ENCODE assay signal across 14 cellular contexts in the genomic region with DNA sequence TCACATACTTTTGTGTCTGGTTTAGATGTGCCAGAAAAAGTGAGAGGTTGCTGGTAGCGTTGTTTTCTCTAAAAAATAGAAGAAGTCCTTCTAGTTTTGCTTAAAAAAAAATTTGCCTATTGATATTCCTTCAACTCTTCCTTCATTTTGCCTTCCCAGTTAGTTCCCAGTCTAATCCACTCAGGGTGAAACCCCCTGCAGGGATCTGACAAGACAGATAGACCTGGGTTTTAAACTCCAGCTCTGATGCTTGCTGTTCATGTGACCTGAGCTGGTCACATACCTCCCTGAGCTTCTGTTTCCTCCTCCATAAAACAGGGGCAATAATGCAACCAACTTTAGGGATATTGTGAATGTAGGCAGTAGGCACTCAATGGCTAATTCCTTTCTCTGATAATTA. TPM values are rescaled to one million over a fixed set of nuclear protein-coding genes. Genes with fewer than 3 reads are reported as not detected.
A peak's percentile ranks its signal among the peaks of the same experiment; 100 is the strongest.
DNase-seq lines count a peak whose midpoint lies in the region; ATAC-seq and TF ChIP-seq lines count a peak whose summit lies in the region.
"Had no signal": no experiment of that assay in that cellular context is flagged by ENCODE, and none has a peak within 500 bp of the region (broad histone marks: within the 10 kb centered on the region; RNA-seq: fewer than 3 reads in every experiment).

No MANE protein-coding gene starts in this region.

- H3K27me3 ChIP-seq in CD4-positive, CD25-positive, alpha-beta regulatory T cell (ENCODE audit: control insufficient read depth, insufficient read depth, low read length), result no peaks in the 10 kb centered on the region

- POLR2A ChIA-PET in HEK293T (lab: Yijun Ruan, JAX), result interaction anchor here (0.7 to 2.2 kb wide), 2 partner anchors 18 to 167 kb away, joined by 4 to 6 read pairs; a partner anchor contains a TSS

- no peak overlapping the region for H3K4me3 ChIP-seq in CD4-positive, CD25-positive, alpha-beta regulatory T cell (ENCODE audit: low read depth, low read length)

- H3K36me3 ChIP-seq in CD4-positive, CD25-positive, alpha-beta regulatory T cell (ENCODE audit: control insufficient read depth, insufficient read depth, low read length), result no peaks in the 10 kb centered on the region

- peaks cover 10% of the 10 kb centered on the region for H3K4me1 ChIP-seq in CD4-positive, CD25-positive, alpha-beta regulatory T cell (ENCODE audit: control insufficient read depth, insufficient read depth, low read length, poor library complexity, severe bottlenecking)

- CTCF ChIA-PET in HEK293T (lab: Yijun Ruan, JAX), result interaction anchor here (2.3 kb wide), 1 partner anchor 10 kb away, joined by 12 read pairs; no protein-coding TSS in a partner anchor

- no peak for DNase-seq in CD4-positive, CD25-positive, alpha-beta regulatory T cell
- DNase-seq in HEK293T (ENCODE audit: extremely low spot score) (no peak), osteocyte (ENCODE audit: extremely low spot score, unreplicated experiment) (no peak), NCI-H1436 treated with DMSO at 0.1 percent for 48 hours (lab: John Stamatoyannopoulos, UW) (no peak)
- DNase-seq in activated CD4-positive, alpha-beta T cell treated with anti-CD3 and anti-CD28 coated beads for 4 hours, result no peak
- no peak for DNase-seq in central memory CD4-positive, alpha-beta T cell
- DNase-seq: CD8-positive, alpha-beta T cell; DMS79; H9; NCI-H1048; NCI-H146; RPMI8226 had no signal

- intact Hi-C loops in dendritic cell treated with granulocyte-macrophage colony-stimulating factor and Interleukin-4, amounts not matched to agents 40 ng/mL and 50 ng/mL, for 4 days (cut with micrococcal nuclease), result no loop called here

- no peaks in the 10 kb centered on the region for H3K9me3 Mint-ChIP-seq in CD4-positive, CD25-positive, alpha-beta regulatory T cell
- H3K9me3 Mint-ChIP-seq in dendritic cell treated with granulocyte-macrophage colony-stimulating factor and Interleukin-4, amounts not matched to agents 40 ng/mL and 50 ng/mL, for 4 days, result no peaks in the 10 kb centered on the region
- H3K9me3 Mint-ChIP-seq in osteocyte (ENCODE audit: unreplicated experiment), result no peaks in the 10 kb centered on the region
- H3K9me3 Mint-ChIP-seq: CD8-positive, alpha-beta T cell; H9 had no signal

- ATAC-seq in CD4-positive, CD25-positive, alpha-beta regulatory T cell (ENCODE audit: low read depth in 2 of 2), result no peak
- ATAC-seq: CD8-positive, alpha-beta T cell had no signal

- H3K27me3 Mint-ChIP-seq in CD4-positive, CD25-positive, alpha-beta regulatory T cell, result no peaks in the 10 kb centered on the region
- H3K27me3 Mint-ChIP-seq in dendritic cell treated with granulocyte-macrophage colony-stimulating factor and Interleukin-4, amounts not matched to agents 40 ng/mL and 50 ng/mL, for 4 days, result no peaks in the 10 kb centered on the region
- H3K27me3 Mint-ChIP-seq in osteocyte (ENCODE audit: unreplicated experiment), result no peaks in the 10 kb centered on the region

- peaks cover 4% of the 10 kb centered on the region for H3K36me3 Mint-ChIP-seq in CD4-positive, CD25-positive, alpha-beta regulatory T cell
- no peaks in the 10 kb centered on the region for H3K36me3 Mint-ChIP-seq in dendritic cell treated with granulocyte-macrophage colony-stimulating factor and Interleukin-4, amounts not matched to agents 40 ng/mL and 50 ng/mL, for 4 days (ENCODE audit: low read depth)
- H3K36me3 Mint-ChIP-seq in osteocyte (ENCODE audit: unreplicated experiment), result no peaks in the 10 kb centered on the region
- H3K36me3 Mint-ChIP-seq: CD8-positive, alpha-beta T cell had no signal

- H3K27ac ChIP-seq in CD4-positive, CD25-positive, alpha-beta regulatory T cell (ENCODE audit: insufficient read depth, low read length, poor library complexity, severe bottlenecking), result no peak overlapping the region
- H3K27ac ChIP-seq: KMS-11 had no signal

- peaks cover 0 to 18% (median 13%) of the 10 kb centered on the region in 4 donors for H3K4me1 Mint-ChIP-seq in CD4-positive, CD25-positive, alpha-beta regulatory T cell
- H3K4me1 Mint-ChIP-seq in dendritic cell treated with granulocyte-macrophage colony-stimulating factor and Interleukin-4, amounts not matched to agents 40 ng/mL and 50 ng/mL, for 4 days (ENCODE audit: low read depth), result peaks cover 87% of the 10 kb centered on the region
- peaks cover 56% of the 10 kb centered on the region for H3K4me1 Mint-ChIP-seq in osteocyte (ENCODE audit: unreplicated experiment)

- peak overlapping the region in 2 of 3 donors; percentile 20 to 55 for H3K27ac Mint-ChIP-seq in CD4-positive, CD25-positive, alpha-beta regulatory T cell
- peak overlapping the region; percentile 83 for H3K27ac Mint-ChIP-seq in dendritic cell treated with granulocyte-macrophage colony-stimulating factor and Interleukin-4, amounts not matched to agents 40 ng/mL and 50 ng/mL, for 4 days
- peak overlapping the region; percentile 62 for H3K27ac Mint-ChIP-seq in osteocyte (ENCODE audit: unreplicated experiment)
- H3K27ac Mint-ChIP-seq: CD8-positive, alpha-beta T cell had no signal

- H3K4me3 Mint-ChIP-seq in CD4-positive, CD25-positive, alpha-beta regulatory T cell, result no peak overlapping the region
- H3K4me3 Mint-ChIP-seq in dendritic cell treated with granulocyte-macrophage colony-stimulating factor and Interleukin-4, amounts not matched to agents 40 ng/mL and 50 ng/mL, for 4 days, result no peak overlapping the region
- H3K4me3 Mint-ChIP-seq in osteocyte (ENCODE audit: unreplicated experiment), result no peak overlapping the region
- H3K4me3 Mint-ChIP-seq: CD8-positive, alpha-beta T cell; H9 had no signal

- H3K9me3 ChIP-seq in CD4-positive, CD25-positive, alpha-beta regulatory T cell (ENCODE audit: control insufficient read depth in 2 of 2, low read length in 2 of 2), result no peaks in the 10 kb centered on the region

- TF ChIP-seq CTCF in osteocyte (IDR thresholded peaks at IDR 0.05), result no peak

TF ChIP-seq in HEK293T, 16 proteins besides CTCF, POLR2A, EP300 and RAD21:
- TF ChIP-seq TARDBP (IDR thresholded peaks at IDR 0.05), result no peak
- TF ChIP-seq, protein P1, sequence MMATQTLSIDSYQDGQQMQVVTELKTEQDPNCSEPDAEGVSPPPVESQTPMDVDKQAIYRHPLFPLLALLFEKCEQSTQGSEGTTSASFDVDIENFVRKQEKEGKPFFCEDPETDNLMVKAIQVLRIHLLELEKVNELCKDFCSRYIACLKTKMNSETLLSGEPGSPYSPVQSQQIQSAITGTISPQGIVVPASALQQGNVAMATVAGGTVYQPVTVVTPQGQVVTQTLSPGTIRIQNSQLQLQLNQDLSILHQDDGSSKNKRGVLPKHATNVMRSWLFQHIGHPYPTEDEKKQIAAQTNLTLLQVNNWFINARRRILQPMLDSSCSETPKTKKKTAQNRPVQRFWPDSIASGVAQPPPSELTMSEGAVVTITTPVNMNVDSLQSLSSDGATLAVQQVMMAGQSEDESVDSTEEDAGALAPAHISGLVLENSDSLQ (IDR thresholded peaks at IDR 0.05), result peak; percentile 61

RNA-seq across cellular contexts. Expression of a gene that starts 18.6 kb away (rescaled TPM):
- total RNA-seq in CD4-positive, CD25-positive, alpha-beta regulatory T cell, result 5.8 TPM
- 10 to 100 TPM in 2 of 4 donors, 1 to 10 TPM in 2; 8.1 to 14.3 (median 10.8) TPM for polyA plus RNA-seq in CD4-positive, CD25-positive, alpha-beta regulatory T cell
- 13.6 and 14.4 TPM in 2 replicates for total RNA-seq in osteocyte

RNA-seq across cellular contexts. Expression of a gene that starts 39.6 kb away (rescaled TPM):
- total RNA-seq in CD4-positive, CD25-positive, alpha-beta regulatory T cell, result 40.1 TPM
- 100 to 1,000 TPM; 116 to 159 (median 133) TPM for polyA plus RNA-seq in CD4-positive, CD25-positive, alpha-beta regulatory T cell
- 85.5 and 89.0 TPM in 2 replicates for total RNA-seq in osteocyte
